25 cellular contexts compared by ENCODE assay signal in genomic region chr20:24646331-24646730, GRCh38.
"Had no signal": no experiment of that assay in that cellular context is flagged by ENCODE, and none has a peak within 500 bp of the region (broad histone marks: within the 10 kb centered on the region; RNA-seq: fewer than 3 reads in every experiment).

No MANE protein-coding gene starts in this region.

- H3K9me3 Mint-ChIP-seq: activated CD4-positive, alpha-beta T cell treated with anti-CD3 and anti-CD28 coated beads, Interleukin-2, amount 10 ng/mL, durations not matched to agents 24 days and 14 days; activated CD8-positive, alpha-beta T cell treated with anti-CD3 and anti-CD28 coated beads for 36 hours; activated T-helper 17 cell treated with anti-CD3 and anti-CD28 coated beads, Interleukin-2, amount 50 U/mL, for 72 hours; neural crest cell had no signal

- H3K27ac Mint-ChIP-seq: activated CD4-positive, alpha-beta T cell treated with anti-CD3 and anti-CD28 coated beads, Interleukin-2, amount 10 ng/mL, durations not matched to agents 24 days and 14 days; activated CD8-positive, alpha-beta T cell treated with anti-CD3 and anti-CD28 coated beads for 36 hours; activated T-helper 17 cell treated with anti-CD3 and anti-CD28 coated beads, Interleukin-2, amount 50 U/mL, for 72 hours; endodermal cell; progenitor cell of endocrine pancreas; stimulated activated naive CD8-positive, alpha-beta T cell treated with anti-CD3 and anti-CD28 coated beads, Interleukin-15, amount 100 ng/mL, for 72 hours; T-cell had no signal

- H3K36me3 ChIP-seq: upper lobe of right lung had no signal

- H3K9me3 ChIP-seq: body of pancreas, mucosa of descending colon, testis, upper lobe of right lung had no signal

- H3K4me3 ChIP-seq: body of pancreas, lung, mucosa of descending colon, skin epidermis, testis, upper lobe of right lung had no signal

- H3K27me3 Mint-ChIP-seq: activated CD8-positive, alpha-beta T cell treated with anti-CD3 and anti-CD28 coated beads for 36 hours had no signal

- ATAC-seq: activated CD8-positive, alpha-beta T cell treated with anti-CD3 and anti-CD28 coated beads for 36 hours; activated T-helper 17 cell treated with anti-CD3 and anti-CD28 coated beads, Interleukin-2, amount 50 U/mL, for 72 hours; body of pancreas; left lobe of liver; mucosa of descending colon; right cardiac atrium; stimulated activated naive CD8-positive, alpha-beta T cell treated with anti-CD3 and anti-CD28 coated beads, Interleukin-15, amount 100 ng/mL, for 72 hours; upper lobe of right lung had no signal

- H3K4me3 Mint-ChIP-seq: activated CD4-positive, alpha-beta T cell treated with anti-CD3 and anti-CD28 coated beads, Interleukin-2, amount 10 ng/mL, durations not matched to agents 24 days and 14 days; activated CD8-positive, alpha-beta T cell treated with anti-CD3 and anti-CD28 coated beads for 36 hours; activated T-helper 17 cell treated with anti-CD3 and anti-CD28 coated beads, Interleukin-2, amount 50 U/mL, for 72 hours; endodermal cell; naive B cell; neural crest cell; stimulated activated naive CD8-positive, alpha-beta T cell treated with anti-CD3 and anti-CD28 coated beads, Interleukin-15, amount 100 ng/mL, for 72 hours; T-cell had no signal

- H3K36me3 Mint-ChIP-seq: naive B cell, T-cell had no signal

- H3K4me1 ChIP-seq: body of pancreas, testis, upper lobe of right lung had no signal

- H3K27me3 ChIP-seq: body of pancreas, testis, upper lobe of right lung had no signal

- DNase-seq: activated CD4-positive, alpha-beta T cell treated with anti-CD3 and anti-CD28 coated beads, Interleukin-2, amount 10 ng/mL, durations not matched to agents 24 days and 14 days; activated CD4-positive, CD25-positive, alpha-beta regulatory T cell; activated CD8-positive, alpha-beta T cell treated with anti-CD3 and anti-CD28 coated beads for 36 hours; activated naive CD4-positive, alpha-beta T cell; activated T-cell treated with anti-CD3 and anti-CD28 coated beads, Interleukin-2, amount 50 U/mL, for 1 hour; body of pancreas; central memory CD4-positive, alpha-beta T cell; endodermal cell; foreskin fibroblast; glutamatergic neuron; hippocampal formation; mucosa of descending colon; naive B cell; right cardiac atrium; stimulated activated naive CD8-positive, alpha-beta T cell treated with anti-CD3 and anti-CD28 coated beads, Interleukin-15, amount 100 ng/mL, for 72 hours; T-cell; testis; upper lobe of right lung had no signal

- H3K4me1 Mint-ChIP-seq: activated CD4-positive, alpha-beta T cell treated with anti-CD3 and anti-CD28 coated beads, Interleukin-2, amount 10 ng/mL, durations not matched to agents 24 days and 14 days; activated T-helper 17 cell treated with anti-CD3 and anti-CD28 coated beads, Interleukin-2, amount 50 U/mL, for 72 hours; endodermal cell; neural crest cell had no signal

- H3K27ac ChIP-seq: body of pancreas, epithelial cell of prostate, skin epidermis, testis, upper lobe of right lung had no signal
